In genomic region chr4:127896528-127896927, GRCh38 we compare ENCODE assay signal across 25 cellular contexts.
"Had no signal": no experiment of that assay in that cellular context is flagged by ENCODE, and none has a peak within 500 bp of the region (broad histone marks: within the 10 kb centered on the region; RNA-seq: fewer than 3 reads in every experiment).

No MANE protein-coding gene starts in this region.

- DNase-seq: cortex of kidney; effector CD8-positive, alpha-beta T cell; effector memory CD8-positive, alpha-beta T cell; endodermal cell; esophagus squamous epithelium; foreskin fibroblast; foreskin melanocyte; gastrocnemius medialis; glutamatergic neuron; head of caudate nucleus; heart right ventricle; hippocampal formation; left cardiac atrium; left lung; lower lobe of right lung; mesenchymal stem cell; mucosa of descending colon; naive B cell; naive thymus-derived CD8-positive, alpha-beta T cell had no signal

- H3K36me3 ChIP-seq: gastrocnemius medialis had no signal

- ATAC-seq: effector memory CD8-positive, alpha-beta T cell; esophagus mucosa; gastrocnemius medialis; heart right ventricle; left cardiac atrium; lower lobe of right lung; mucosa of descending colon; naive thymus-derived CD8-positive, alpha-beta T cell had no signal

- FAIRE-seq: colon, endometrium, islet of Langerhans, keratinocyte had no signal

- H3K27ac ChIP-seq: epithelial cell of prostate, esophagus squamous epithelium, gastrocnemius medialis, heart right ventricle, left lung, lower lobe of right lung had no signal

- H3K9me3 ChIP-seq: gastrocnemius medialis, lower lobe of right lung, mucosa of descending colon had no signal

- H3K4me1 ChIP-seq: esophagus squamous epithelium, gastrocnemius medialis, heart right ventricle, left lung, lower lobe of right lung had no signal

- H3K4me3 ChIP-seq: esophagus squamous epithelium, gastrocnemius medialis, heart right ventricle, left lung, lower lobe of right lung, mucosa of descending colon had no signal

- H3K27me3 ChIP-seq: esophagus squamous epithelium, gastrocnemius medialis, heart right ventricle, left lung had no signal
